Comparison of ENCODE assay signal across 26 cellular contexts in the genomic region with DNA sequence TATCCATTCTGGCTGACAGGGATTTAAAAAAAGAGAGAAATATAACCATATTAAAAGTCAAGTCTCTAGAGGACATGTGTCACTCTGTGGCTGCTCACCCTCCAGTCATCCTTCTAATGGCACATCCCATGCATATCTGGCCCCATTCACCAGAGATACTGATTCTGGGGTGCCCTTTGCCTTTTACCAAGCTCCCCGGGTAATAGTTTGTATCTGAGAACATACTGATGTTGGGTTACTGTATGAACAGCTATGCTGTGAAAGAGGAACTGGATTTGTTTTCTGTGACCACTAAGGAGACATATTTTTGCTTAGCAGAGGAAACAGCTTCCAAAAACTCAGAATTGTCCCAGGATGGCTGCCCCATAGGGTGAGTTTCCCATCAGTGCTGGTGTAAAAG. TPM values are rescaled to one million over a fixed set of nuclear protein-coding genes. Genes with fewer than 3 reads are reported as not detected.
DNase-seq lines count a peak whose midpoint lies in the region; ATAC-seq and TF ChIP-seq lines count a peak whose summit lies in the region.
"Had no signal": no experiment of that assay in that cellular context is flagged by ENCODE, and none has a peak within 500 bp of the region (broad histone marks: within the 10 kb centered on the region; RNA-seq: fewer than 3 reads in every experiment).

No MANE protein-coding gene starts in this region.

- WGBS in spleen, 5 donors: 33 to 62% (median 40%) methylated on average over 1 of the region's 1 CpG

- H3K4me3 ChIP-seq in muscle layer of duodenum (ENCODE audit: low read depth in 1 of 2, low read length in 2 of 2) (no peak overlapping the region), spleen (no peak overlapping the region)
- H3K4me3 ChIP-seq: breast epithelium, GM23248, pancreas, transverse colon had no signal

- DNase-seq in GM13976 (ENCODE audit: low spot score): peak; percentile 20
- DNase-seq in Kasumi-1 (lab: John Stamatoyannopoulos, UW): peak; percentile 15 to 38
- peak; percentile 12 for DNase-seq in OCI-M1 (lab: John Stamatoyannopoulos, UW)
- no peak for DNase-seq in activated CD4-positive, alpha-beta T cell treated with anti-CD3 and anti-CD28 coated beads for 4 hours
- DNase-seq in spleen: no peak
- DNase-seq: activated CD4-positive, alpha-beta memory T cell treated with anti-CD3 and anti-CD28 coated beads, Interleukin-2, amount 10 ng/mL, durations not matched to agents 7 days and 5 days; activated CD8-positive, alpha-beta memory T cell treated with anti-CD3 and anti-CD28 coated beads, Interleukin-2, amount 50 U/mL, for 48 hours; activated naive CD4-positive, alpha-beta T cell treated with anti-CD3 and anti-CD28 coated beads, Interleukin-2, amount 50 U/mL, for 16 hours; COR-L47; DMS79; GM23248; NCI-H2081 treated with DMSO at 0.1 percent for 48 hours; NCI-H345; NCI-H82; pancreas; retina; SHP77 treated with DMSO at 0.1 percent for 48 hours; small intestine; T-helper 1 cell; transverse colon had no signal

- intact Hi-C loops in spleen (cut with DNase I; ENCODE audit: low total_unique reads): no loop called here

- in situ Hi-C loops in GM13976 (cut with MboI; ENCODE audit: low sequenced_read_pairs, unreplicated experiment): no loop called here

- ATAC-seq in GM21515 (IDR thresholded peaks at IDR 0.05; ENCODE audit: unreplicated experiment): no peak
- ATAC-seq: HepG2, Panc1 had no signal

- H3K9me3 ChIP-seq in muscle layer of duodenum (ENCODE audit: control insufficient read depth in 1 of 2, low read length in 2 of 2) (no peaks in the 10 kb centered on the region), spleen (no peaks in the 10 kb centered on the region)
- H3K9me3 ChIP-seq: BLaER1 treated with 17β-estradiol and CSF1 and Interleukin-3, amounts not matched to agents 10 nM and 100 nM; breast epithelium; pancreas; transverse colon had no signal

- peak overlapping the region; percentile 31 for H3K27ac ChIP-seq in muscle layer of duodenum (ENCODE audit: low read length)
- peak overlapping the region in 4 of 8 donors; percentile 36 to 57 (median 44) for H3K27ac ChIP-seq in spleen
- H3K27ac ChIP-seq: breast epithelium, GM23248, pancreas, transverse colon had no signal

- no peak for TF ChIP-seq CTCF in GM13976 (IDR thresholded peaks at IDR 0.05; ENCODE audit: borderline replicate concordance, control extremely low read depth, extremely low read depth, insufficient read depth, missing control alignments)
- TF ChIP-seq CTCF in spleen (IDR thresholded peaks at IDR 0.05 in 8 of 11, conservative IDR thresholded peaks at IDR 0.05 in 3 of 11): no peak

- no peaks in the 10 kb centered on the region for H3K36me3 ChIP-seq in muscle layer of duodenum (ENCODE audit: control insufficient read depth in 1 of 2, insufficient read depth in 2 of 2, low read length in 2 of 2)
- H3K36me3 ChIP-seq in spleen: no peaks in the 10 kb centered on the region
- H3K36me3 ChIP-seq: BLaER1 treated with 17β-estradiol and CSF1 and Interleukin-3, amounts not matched to agents 10 nM and 100 nM; breast epithelium; pancreas; transverse colon had no signal

- H3K27me3 ChIP-seq in muscle layer of duodenum (ENCODE audit: low read depth, low read length) (no peaks in the 10 kb centered on the region), spleen (replicated peaks in 1 of 7) (no peaks in the 10 kb centered on the region)
- H3K27me3 ChIP-seq: BLaER1 treated with 17β-estradiol and CSF1 and Interleukin-3, amounts not matched to agents 10 nM and 100 nM; breast epithelium; transverse colon had no signal

- peaks cover 0 to 2% of the 10 kb centered on the region in 2 donors for H3K4me1 ChIP-seq in muscle layer of duodenum (ENCODE audit: control insufficient read depth in 1 of 2, insufficient read depth in 2 of 2, low read length in 2 of 2)
- peaks cover 0 to 1% (median 0%) of the 10 kb centered on the region in 6 donors for H3K4me1 ChIP-seq in spleen
- H3K4me1 ChIP-seq: breast epithelium, pancreas had no signal

- TF ChIP-seq POLR2A in spleen (IDR thresholded peaks at IDR 0.05): no peak

RNA-seq across cellular contexts. Expression of gene SAT1, which starts 56.0 kb away (rescaled TPM):
- 1,000 to 10,000 TPM in 3 of 7 donors, 100 to 1,000 TPM in 4; 714 to 2,832 (median 962) TPM for total RNA-seq in spleen
- polyA plus RNA-seq in spleen: 1,000 to 10,000 TPM in 2 of 3 donors, 100 to 1,000 TPM in 1; 809 to 1,355 (median 1,000) TPM

Comparison
In these comparisons a context has a peak if more than half of its experiments do, and no peak if none do; other contexts are left out.
1. DNase-seq: peak in GM13976 (single experiment), Kasumi-1 (2 of 2) and OCI-M1 (single experiment); none in activated CD4-positive, alpha-beta T cell treated with anti-CD3 and anti-CD28 coated beads for 4 hours (0 of 2) and spleen (single experiment).